In genomic region chr2:215968499-215968898, GRCh38 we compare ENCODE assay signal across 13 cellular contexts.
"Had no signal": no experiment of that assay in that cellular context is flagged by ENCODE, and none has a peak within 500 bp of the region (broad histone marks: within the 10 kb centered on the region; RNA-seq: fewer than 3 reads in every experiment).

No MANE protein-coding gene starts in this region.

- H3K9ac ChIP-seq: neural progenitor cell, parathyroid adenoma had no signal

- H2AFZ ChIP-seq: neural progenitor cell, parathyroid adenoma had no signal

- H3K4me1 Mint-ChIP-seq: neural progenitor cell had no signal

- H3K9me3 Mint-ChIP-seq: activated T-helper 1 cell treated with anti-CD3 and anti-CD28 coated beads, Interleukin-12 subunit alpha, Interleukin-12 subunit beta, Interleukin-2, Interleukin-4 antibody, amounts not matched to agents 30 ng/mL and 10 ng/mL and 1 ng/mL, durations not matched to agents 14 hours and 24 hours and 36 hours; neural progenitor cell had no signal

- H3K27ac Mint-ChIP-seq: activated naive CD4-positive, alpha-beta T cell treated with anti-CD3 and anti-CD28 coated beads, Interleukin-2, amount 50 U/mL, for 24 hours; dendritic cell treated with granulocyte-macrophage colony-stimulating factor and Interleukin-4, amounts not matched to agents 40 ng/mL and 50 ng/mL, for 4 days; neural progenitor cell had no signal

- H3K9me3 ChIP-seq: gastroesophageal sphincter, transverse colon had no signal

- H3K4me3 Mint-ChIP-seq: activated naive CD4-positive, alpha-beta T cell treated with anti-CD3 and anti-CD28 coated beads, Interleukin-2, amount 50 U/mL, for 24 hours; activated T-helper 1 cell treated with anti-CD3 and anti-CD28 coated beads, Interleukin-12 subunit alpha, Interleukin-12 subunit beta, Interleukin-2, Interleukin-4 antibody, amounts not matched to agents 30 ng/mL and 10 ng/mL and 1 ng/mL, durations not matched to agents 14 hours and 24 hours and 36 hours; dendritic cell treated with granulocyte-macrophage colony-stimulating factor and Interleukin-4, amounts not matched to agents 40 ng/mL and 50 ng/mL, for 4 days; neural progenitor cell had no signal

- DNase-seq: activated CD4-positive, alpha-beta T cell treated with anti-CD3 and anti-CD28 coated beads for 4 hours; activated CD8-positive, alpha-beta memory T cell treated with anti-CD3 and anti-CD28 coated beads, Interleukin-2, amount 50 U/mL, for 4 hours; cerebellar nuclear complex; kidney; stimulated activated CD4-positive, alpha-beta T cell treated with anti-CD3 and anti-CD28 coated beads, Interleukin-4, amount 100 ng/mL, for 4 hours; T-helper 9 cell; transverse colon had no signal

- H3K27me3 ChIP-seq: gastroesophageal sphincter, neural progenitor cell, transverse colon had no signal

- H3K36me3 ChIP-seq: gastroesophageal sphincter, neural progenitor cell, transverse colon had no signal

- H3K4me1 ChIP-seq: gastroesophageal sphincter, neural progenitor cell had no signal

- ATAC-seq: gastroesophageal sphincter had no signal

- H3K27ac ChIP-seq: gastroesophageal sphincter, neural progenitor cell, parathyroid adenoma, transverse colon had no signal

- H3K4me2 ChIP-seq: neural progenitor cell had no signal

- H3K4me3 ChIP-seq: gastroesophageal sphincter, neural progenitor cell, transverse colon had no signal

- H3K27me3 Mint-ChIP-seq: activated naive CD4-positive, alpha-beta T cell treated with anti-CD3 and anti-CD28 coated beads, Interleukin-2, amount 50 U/mL, for 24 hours; dendritic cell treated with granulocyte-macrophage colony-stimulating factor and Interleukin-4, amounts not matched to agents 40 ng/mL and 50 ng/mL, for 4 days had no signal
